8 cellular contexts compared by ENCODE assay signal in the genomic region with DNA sequence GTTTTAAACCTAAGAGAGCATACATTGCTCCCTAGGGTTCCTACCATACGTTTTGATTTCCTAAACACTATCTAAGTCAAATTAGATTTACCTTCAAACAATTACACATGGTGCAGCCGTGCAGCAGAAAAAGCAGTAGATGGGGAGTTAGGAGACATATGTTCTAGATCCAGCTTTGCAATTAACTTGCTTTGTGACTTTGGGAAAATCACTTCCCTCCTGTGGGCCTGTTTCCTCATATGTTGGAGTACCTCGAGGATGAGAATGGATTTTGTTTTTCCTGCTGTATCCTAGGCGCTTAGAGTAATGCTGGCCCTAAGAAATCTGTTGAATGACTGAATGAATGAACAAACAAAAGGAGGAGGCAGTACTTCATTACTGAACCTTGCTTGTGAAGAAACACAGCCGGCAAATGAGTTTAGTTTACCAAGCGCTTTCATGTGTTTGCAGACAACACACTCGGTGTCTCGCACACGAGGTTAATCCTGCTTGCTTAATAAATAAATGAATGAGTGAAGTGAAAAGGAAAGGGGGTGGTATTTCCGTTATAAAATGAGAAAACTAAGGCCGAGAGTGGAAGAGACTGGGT. TPM values are rescaled to one million over a fixed set of nuclear protein-coding genes. Genes with fewer than 3 reads are reported as not detected.
DNase-seq lines count a peak whose midpoint lies in the region; ATAC-seq and TF ChIP-seq lines count a peak whose summit lies in the region.

No MANE protein-coding gene starts in this region.

- ATAC-seq in HG03066 (IDR thresholded peaks at IDR 0.05; ENCODE audit: low read depth, unreplicated experiment): peak; percentile 1
- ATAC-seq in activated T-helper 17 cell treated with anti-CD3 and anti-CD28 coated beads, Interleukin-2, amount 50 U/mL, for 72 hours (replicated peaks): no peak

- DNase-seq in DMS 273 (lab: John Stamatoyannopoulos, UW; ENCODE audit: unreplicated experiment) (peak; percentile 66), DMS 273 treated with DMSO at 0.1 percent for 48 hours (lab: John Stamatoyannopoulos, UW) (no peak), immature natural killer cell (no peak), suprapubic skin (ENCODE audit: low spot score in 2 of 2) (no peak), COLO829 (ENCODE audit: low spot score) (no peak), occipital lobe (lab: John Stamatoyannopoulos, UW) (no peak)

- H3K4me1 Mint-ChIP-seq in activated T-helper 17 cell treated with anti-CD3 and anti-CD28 coated beads, Interleukin-2, amount 50 U/mL, for 72 hours: peaks cover 43% of the 10 kb centered on the region
- peaks cover 69 to 90% of the 10 kb centered on the region in 2 donors for H3K4me1 Mint-ChIP-seq in immature natural killer cell

- no peak for TF ChIP-seq CTCF in suprapubic skin (IDR thresholded peaks at IDR 0.05)

- peaks cover 27% of the 10 kb centered on the region for H3K36me3 ChIP-seq in suprapubic skin

- H3K9me3 Mint-ChIP-seq in activated T-helper 17 cell treated with anti-CD3 and anti-CD28 coated beads, Interleukin-2, amount 50 U/mL, for 72 hours: peaks cover 16% of the 10 kb centered on the region
- H3K9me3 Mint-ChIP-seq in immature natural killer cell: no peaks in the 10 kb centered on the region

- TF ChIP-seq EP300 in suprapubic skin (IDR thresholded peaks at IDR 0.05): no peak

- peak overlapping the region; percentile 89 for H3K27ac ChIP-seq in suprapubic skin

- peaks cover 36% of the 10 kb centered on the region for H3K4me1 ChIP-seq in suprapubic skin

- peak overlapping the region; percentile 97 for H3K27ac Mint-ChIP-seq in activated T-helper 17 cell treated with anti-CD3 and anti-CD28 coated beads, Interleukin-2, amount 50 U/mL, for 72 hours
- peak overlapping the region; percentile 99 to 100 (median 100) for H3K27ac Mint-ChIP-seq in immature natural killer cell

- H3K27me3 Mint-ChIP-seq in activated T-helper 17 cell treated with anti-CD3 and anti-CD28 coated beads, Interleukin-2, amount 50 U/mL, for 72 hours: no peaks in the 10 kb centered on the region
- H3K27me3 Mint-ChIP-seq in immature natural killer cell (ENCODE audit: low read depth in 3 of 3): peaks cover 3 to 7% (median 4%) of the 10 kb centered on the region in 3 donors

- TF ChIP-seq POLR2A in suprapubic skin (IDR thresholded peaks at IDR 0.05): no peak

- H3K4me3 ChIP-seq in suprapubic skin: peak overlapping the region; percentile 78

- peaks cover 100% of the 10 kb centered on the region for H3K36me3 Mint-ChIP-seq in activated T-helper 17 cell treated with anti-CD3 and anti-CD28 coated beads, Interleukin-2, amount 50 U/mL, for 72 hours (ENCODE audit: low read depth)
- peaks cover 30 to 35% (median 30%) of the 10 kb centered on the region in 3 donors for H3K36me3 Mint-ChIP-seq in immature natural killer cell

- 2% methylated on average over 11 of the region's 11 CpGs for WGBS in suprapubic skin

- no peaks in the 10 kb centered on the region for H3K9me3 ChIP-seq in suprapubic skin

- H3K27me3 ChIP-seq in suprapubic skin: no peaks in the 10 kb centered on the region

- H3K4me3 Mint-ChIP-seq in activated T-helper 17 cell treated with anti-CD3 and anti-CD28 coated beads, Interleukin-2, amount 50 U/mL, for 72 hours: peak overlapping the region; percentile 92
- H3K4me3 Mint-ChIP-seq in immature natural killer cell: peak overlapping the region; percentile 98 to 100 (median 100)

RNA-seq across cellular contexts. Expression of gene MRPL50, which starts 0.6 kb away (rescaled TPM):
- total RNA-seq in activated T-helper 17 cell treated with anti-CD3 and anti-CD28 coated beads, Interleukin-2, amount 50 U/mL, for 72 hours: 10 to 100 TPM; 11.6 to 13.8 TPM
- 1 to 10 TPM; 6.8 to 9.1 (median 8.8) TPM for polyA plus RNA-seq in immature natural killer cell
- total RNA-seq in suprapubic skin: 10 to 100 TPM in 3 of 4 donors, 1 to 10 TPM in 1; 6.8 to 13.0 (median 11.2) TPM
- 55.8 TPM for total RNA-seq in occipital lobe

RNA-seq across cellular contexts. Expression of gene ZNF189, which starts 0.8 kb away (rescaled TPM):
- 10 to 100 TPM in 1 of 2 donors, 1 to 10 TPM in 1; 8.4 to 19.6 TPM for total RNA-seq in activated T-helper 17 cell treated with anti-CD3 and anti-CD28 coated beads, Interleukin-2, amount 50 U/mL, for 72 hours
- 1 to 10 TPM in 1 of 3 donors, under 1 TPM in 1, not detected in 1; 0.60 to 3.1 TPM for polyA plus RNA-seq in immature natural killer cell
- 10 to 100 TPM in 2 of 4 donors, 1 to 10 TPM in 2; 6.1 to 14.9 (median 10.2) TPM for total RNA-seq in suprapubic skin
- 56.5 TPM for total RNA-seq in occipital lobe

RNA-seq across cellular contexts. Expression of gene BAAT, which starts 13.0 kb away (rescaled TPM):
- total RNA-seq in activated T-helper 17 cell treated with anti-CD3 and anti-CD28 coated beads, Interleukin-2, amount 50 U/mL, for 72 hours: under 1 TPM in 1 of 2 donors, not detected in 1; 0.08 TPM
- polyA plus RNA-seq in immature natural killer cell: not detected
- total RNA-seq in suprapubic skin (1 to 10 TPM in 1 of 4 donors, not detected in 3; 2.3 TPM), occipital lobe (0.31 TPM)

RNA-seq across cellular contexts. Expression of gene ALDOB, which starts 37.7 kb away (rescaled TPM):
- total RNA-seq in activated T-helper 17 cell treated with anti-CD3 and anti-CD28 coated beads, Interleukin-2, amount 50 U/mL, for 72 hours: not detected
- not detected for polyA plus RNA-seq in immature natural killer cell
- total RNA-seq in suprapubic skin: 10 to 100 TPM in 1 of 4 donors, 1 to 10 TPM in 3; 1.1 to 43.3 (median 2.0) TPM
- 0.16 TPM for total RNA-seq in occipital lobe
